8 cellular contexts compared by ENCODE assay signal in the genomic region with DNA sequence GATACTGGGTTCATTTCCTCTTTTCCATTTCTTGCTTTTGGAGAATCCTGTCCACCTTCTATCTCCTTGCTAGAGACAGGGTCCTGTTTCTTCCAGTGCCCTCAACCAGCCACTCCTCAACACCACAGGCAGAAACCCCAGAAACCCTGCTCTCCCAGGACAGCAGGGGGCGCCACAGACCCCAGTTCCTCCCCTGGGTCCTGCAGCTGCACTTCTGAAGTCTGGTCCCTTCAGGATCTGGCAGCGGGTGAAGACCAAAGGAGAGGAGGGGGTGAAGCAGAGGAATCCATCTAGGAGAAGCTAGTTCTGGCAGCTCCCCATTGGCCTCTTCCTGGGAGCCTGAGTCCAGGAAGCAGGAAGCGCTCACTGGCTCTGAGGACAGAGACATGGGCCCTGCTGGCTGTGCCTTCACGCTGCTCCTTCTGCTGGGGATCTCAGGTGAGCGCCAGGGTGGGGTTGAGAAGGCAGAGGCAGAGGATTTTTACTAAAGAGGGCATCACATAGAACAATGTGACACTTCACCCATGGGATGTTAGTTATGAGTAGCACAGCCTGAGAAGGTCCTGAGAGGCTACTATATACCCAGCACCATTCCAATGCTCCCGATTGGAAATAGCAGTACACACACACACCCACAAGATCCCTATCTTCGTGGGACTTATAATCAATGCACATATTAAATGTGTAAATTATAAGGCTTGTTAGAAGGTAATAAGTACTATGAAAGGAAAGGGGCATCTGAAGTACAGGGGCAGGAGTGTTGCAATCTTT. TPM values are rescaled to one million over a fixed set of nuclear protein-coding genes. Genes with fewer than 3 reads are reported as not detected.
DNase-seq lines count a peak whose midpoint lies in the region; ATAC-seq, FAIRE-seq and TF ChIP-seq lines count a peak whose summit lies in the region.

A gene with protein sequence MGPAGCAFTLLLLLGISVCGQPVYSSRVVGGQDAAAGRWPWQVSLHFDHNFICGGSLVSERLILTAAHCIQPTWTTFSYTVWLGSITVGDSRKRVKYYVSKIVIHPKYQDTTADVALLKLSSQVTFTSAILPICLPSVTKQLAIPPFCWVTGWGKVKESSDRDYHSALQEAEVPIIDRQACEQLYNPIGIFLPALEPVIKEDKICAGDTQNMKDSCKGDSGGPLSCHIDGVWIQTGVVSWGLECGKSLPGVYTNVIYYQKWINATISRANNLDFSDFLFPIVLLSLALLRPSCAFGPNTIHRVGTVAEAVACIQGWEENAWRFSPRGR (plus strand): TSS at position 375 of the 771 bp plus-strand sequence. CDS start 12 bp downstream, at position 387.

- H3K27me3 ChIP-seq in SK-N-SH (ENCODE audit: insufficient read depth) (no peaks in the 10 kb centered on the region), K562 (ENCODE audit: control insufficient read depth in 2 of 2, insufficient read depth in 2 of 2, low read length in 2 of 2) (peaks cover 3 to 4% of the 10 kb centered on the region in 2 experiments; a peak in 2 of 5 replicates)

- intact Hi-C loops in K562 (cut with micrococcal nuclease) = loop anchor here (1.0 to 5.0 kb wide), 3 partner anchors 85 to 335 kb away; no protein-coding TSS in a partner anchor

- no peaks in the 10 kb centered on the region for H3K9me1 ChIP-seq in K562 (ENCODE audit: control insufficient read depth, insufficient read depth, low read length)

- peak; percentile 64 for FAIRE-seq in K562 (lab: Jason Lieb, UNC)

- H3K9me3 ChIP-seq in SK-N-SH (no peaks in the 10 kb centered on the region), K562 (replicated peaks; ENCODE audit: control insufficient read depth, insufficient read depth, low read depth, low read length) (no peaks in the 10 kb centered on the region)

- H2AFZ ChIP-seq in SK-N-SH (ENCODE audit: low read depth) (no peak within 1 kb of the TSS), K562 (ENCODE audit: low read depth, low read length) (no peak within 1 kb of the TSS)

- BruUV-seq in K562 (replicated peaks; lab: Mats Ljungman, UMichigan) = no TSS peak

- H3K4me1 ChIP-seq in SK-N-SH (ENCODE audit: control insufficient read depth in 1 of 2, insufficient read depth in 2 of 2, low read depth in 1 of 2, low read length in 1 of 2) (no peaks in the 10 kb centered on the region; a peak in 1 of 4 replicates), K562 (replicated peaks in 1 of 2; ENCODE audit: control insufficient read depth in 2 of 2, insufficient read depth in 2 of 2, low read length in 2 of 2) (no peaks in the 10 kb centered on the region)

- H3K36me3 ChIP-seq in SK-N-SH (replicated peaks in 1 of 2; ENCODE audit: control insufficient read depth in 1 of 2, insufficient read depth in 2 of 2, low read length in 1 of 2) = no peaks in the 10 kb centered on the region
- no peaks in the 10 kb centered on the region for H3K36me3 ChIP-seq in K562 (ENCODE audit: control insufficient read depth, insufficient read depth, low read length)

- no peak for TF ChIP-seq POLR2A in K562 (conservative IDR thresholded peaks at IDR 0.05)

- H3K27ac ChIP-seq in SK-N-SH (ENCODE audit: low read depth in 2 of 2, low read length in 1 of 2) (no peak within 1 kb of the TSS), K562 (ENCODE audit: extremely low read depth, low read depth, low read length) (no peak within 1 kb of the TSS)

- H3K4me3 ChIP-seq in SK-N-SH (ENCODE audit: low read depth in 2 of 2, low read length in 1 of 2) (peak within 1 kb of the TSS in 1 of 2 experiments; percentile 35; a peak in 1 of 4 replicates), K562 (no peak within 1 kb of the TSS)

- CTCF ChIA-PET in SK-N-SH (lab: Yijun Ruan, JAX) (interaction anchor here (0.6 to 2.1 kb wide), 20 partner anchors 11 to 336 kb away, joined by 3 to 15 read pairs (median 3); no protein-coding TSS in a partner anchor), K562 (lab: Yijun Ruan, JAX; ENCODE audit: low intra/inter-chr PET ratio) (no interaction called here)

- H3K4me2 ChIP-seq in SK-N-SH (no peak within 1 kb of the TSS), K562 (ENCODE audit: insufficient read depth, low read length) (no peak within 1 kb of the TSS)

- in situ Hi-C loops in K562 (cut with MboI) = no loop called here

- no peak for TF ChIP-seq EP300 in SK-N-SH (IDR thresholded peaks at IDR 0.05; ENCODE audit: borderline replicate concordance in 1 of 2, low read depth in 1 of 2, low read length in 1 of 2)
- TF ChIP-seq EP300 in K562 (IDR thresholded peaks at IDR 0.05; ENCODE audit: low read length) = no peak

- ATAC-seq in HG03565 (IDR thresholded peaks at IDR 0.05; ENCODE audit: unreplicated experiment) (peak; percentile 48), K562 (peak; percentile 99), GM18511 (IDR thresholded peaks at IDR 0.05; ENCODE audit: unreplicated experiment) (no peak)

- H4K20me1 ChIP-seq in SK-N-SH (ENCODE audit: insufficient read depth) (no peaks in the 10 kb centered on the region), K562 (replicated peaks; ENCODE audit: control insufficient read depth, insufficient read depth, low read length) (no peaks in the 10 kb centered on the region)

- POLR2A ChIA-PET in SK-N-SH (lab: Yijun Ruan, JAX) (no interaction called here), K562 (lab: Yijun Ruan, JAX) (interaction anchor here (0.7 kb wide), 1 partner anchor 13 kb away, joined by 3 read pairs; no protein-coding TSS in a partner anchor)

- peak; percentile 89 for TF ChIP-seq CTCF in SK-N-SH (IDR thresholded peaks at IDR 0.05)
- TF ChIP-seq CTCF in K562 (IDR thresholded peaks at IDR 0.05 in 2 of 3, conservative IDR thresholded peaks at IDR 0.05 in 1 of 3; ENCODE audit: insufficient read depth in 2 of 3, low read depth in 1 of 3, low read length in 3 of 3) = peak; percentile 74 to 87 (median 79)

- no peak within 1 kb of the TSS for H3K9ac ChIP-seq in SK-N-SH
- no peak within 1 kb of the TSS for H3K9ac ChIP-seq in K562 (ENCODE audit: insufficient read depth in 1 of 2, low read depth in 2 of 2, low read length in 2 of 2)

- peak; percentile 78 for TF ChIP-seq RAD21 in SK-N-SH (IDR thresholded peaks at IDR 0.05; ENCODE audit: low read length)
- peak; percentile 37 to 69 for TF ChIP-seq RAD21 in K562 (CRISPR knock-in tag; conservative IDR thresholded peaks at IDR 0.05 in 1 of 2, IDR thresholded peaks at IDR 0.05 in 1 of 2)

- DNase-seq in SIG-M5 treated with dmso at 0.1 percent for 504 hours (lab: John Stamatoyannopoulos, UW; ENCODE audit: unreplicated experiment) (peak; percentile 9), SIG-M5 (lab: John Stamatoyannopoulos, UW) (no peak), SK-N-SH (peak; percentile 68), K562 (ENCODE audit: extremely low read depth in 1 of 4, low spot score in 3 of 4) (peak; percentile 62 to 69 (median 64)), iPS-NIHi11 (ENCODE audit: low spot score) (peak; percentile 83)
- peak; percentile 1 to 41 (median 13) for DNase-seq in stimulated activated CD4-positive, alpha-beta T cell treated with anti-CD3 and anti-CD28 coated beads, Interleukin-1b, Interleukin-23, amount 100 ng/mL, for 24 hours (ENCODE audit: low read depth in 4 of 4, low spot score in 1 of 4)

- WGBS in SK-N-SH (ENCODE audit: low lambda C conversion rate) = 71% methylated on average over 7 of the region's 7 CpGs
- 9% methylated on average over 7 of the region's 7 CpGs for WGBS in K562 (ENCODE audit: insufficient coverage, low coverage, missing lambda C conversion rate)

- peaks cover 17% of the 10 kb centered on the region; the same call in 1 of the 2 replicates for H3K79me2 ChIP-seq in SK-N-SH (ENCODE audit: insufficient read depth)
- H3K79me2 ChIP-seq in K562 (ENCODE audit: control insufficient read depth, insufficient read depth, low read length) = no peaks in the 10 kb centered on the region

- no peaks in the 10 kb centered on the region for H3K9me2 ChIP-seq in SK-N-SH

- H3F3A ChIP-seq in SK-N-SH (replicated peaks; ENCODE audit: insufficient read depth) = no peaks in the 10 kb centered on the region

TF ChIP-seq in SK-N-SH, 30 proteins besides CTCF, POLR2A, EP300 and RAD21:
- TF ChIP-seq GATA2 (CRISPR knock-in tag; IDR thresholded peaks at IDR 0.05) (no peak), SMC3 (IDR thresholded peaks at IDR 0.05; ENCODE audit: low read depth, low read length) (peak; percentile 72), FOXM1 (IDR thresholded peaks at IDR 0.05; ENCODE audit: low read depth) (0 out of 2 replicates have a peak, but pooled peaks have one; percentile 31)

RNA-seq across cellular contexts. Expression of the gene that starts here (rescaled TPM):
- polyA plus RNA-seq in SK-N-SH (2012; rRNA removed) (not detected in 2 replicates), K562 (2011; rRNA removed) (not detected in 2 replicates), K562 (2014; fragmentation: Illumina TruSeq; extraction: Trizol) (not detected in 2 replicates), K562 (2014; fragmentation: Nextera tagmentation; extraction: Ambion mirVana) (not detected), K562 (2014; rRNA removed) (not detected in 2 replicates)
- polyA plus RNA-seq in SK-N-SH (2012; cell fraction: cytosol; rRNA removed) = not detected in 2 replicates
- not detected in 2 replicates for polyA plus RNA-seq in SK-N-SH (2012; cell fraction: nucleus; rRNA removed)
- not detected in 2 replicates for total RNA-seq in K562 (2011; cell fraction: chromatin; rRNA removed; ENCODE audit: low replicate concordance)
- not detected in 2 replicates for total RNA-seq in K562 (2011; cell fraction: nucleolus; rRNA removed)
- not detected in 2 replicates for total RNA-seq in K562 (2011; cell fraction: nucleoplasm; rRNA removed)
- total RNA-seq in K562 (2014; rRNA removed) (not detected in 2 replicates), K562 (2014; rRNA removed; fragmentation: Illumina TruSeq; extraction: Trizol) (not detected in 2 replicates), K562 (2015; rRNA removed; fragmentation: Illumina TruSeq; extraction: Trizol) (not detected in 2 replicates), K562 (2021) (not detected in 2 replicates)
- not detected in 2 replicates for polyA plus RNA-seq in K562 (2011; cell fraction: cytosol; rRNA removed)
- polyA plus RNA-seq in K562 (2011; cell fraction: nucleus; rRNA removed) = not detected in 2 replicates
- polyA plus RNA-seq in K562 (2012) = not detected in 2 replicates
- polyA minus RNA-seq in K562 (2011; rRNA and poly(A)+ RNA removed) = not detected in 2 replicates
- polyA minus RNA-seq in K562 (2011; cell fraction: cytosol; rRNA and poly(A)+ RNA removed) = not detected in 2 replicates
- not detected in 2 replicates for polyA minus RNA-seq in K562 (2011; cell fraction: nucleus; rRNA and poly(A)+ RNA removed)

Comparison
In these comparisons a context has a peak if more than half of its experiments do, and no peak if none do; other contexts are left out.
1. Peak in DNase-seq in SK-N-SH; RNA of the gene not detected or under 1 TPM.
2. Peak in DNase-seq and ATAC-seq in K562; RNA of the gene not detected or under 1 TPM.